ENCODE assay signal across 1 cellular context in the genomic region with DNA sequence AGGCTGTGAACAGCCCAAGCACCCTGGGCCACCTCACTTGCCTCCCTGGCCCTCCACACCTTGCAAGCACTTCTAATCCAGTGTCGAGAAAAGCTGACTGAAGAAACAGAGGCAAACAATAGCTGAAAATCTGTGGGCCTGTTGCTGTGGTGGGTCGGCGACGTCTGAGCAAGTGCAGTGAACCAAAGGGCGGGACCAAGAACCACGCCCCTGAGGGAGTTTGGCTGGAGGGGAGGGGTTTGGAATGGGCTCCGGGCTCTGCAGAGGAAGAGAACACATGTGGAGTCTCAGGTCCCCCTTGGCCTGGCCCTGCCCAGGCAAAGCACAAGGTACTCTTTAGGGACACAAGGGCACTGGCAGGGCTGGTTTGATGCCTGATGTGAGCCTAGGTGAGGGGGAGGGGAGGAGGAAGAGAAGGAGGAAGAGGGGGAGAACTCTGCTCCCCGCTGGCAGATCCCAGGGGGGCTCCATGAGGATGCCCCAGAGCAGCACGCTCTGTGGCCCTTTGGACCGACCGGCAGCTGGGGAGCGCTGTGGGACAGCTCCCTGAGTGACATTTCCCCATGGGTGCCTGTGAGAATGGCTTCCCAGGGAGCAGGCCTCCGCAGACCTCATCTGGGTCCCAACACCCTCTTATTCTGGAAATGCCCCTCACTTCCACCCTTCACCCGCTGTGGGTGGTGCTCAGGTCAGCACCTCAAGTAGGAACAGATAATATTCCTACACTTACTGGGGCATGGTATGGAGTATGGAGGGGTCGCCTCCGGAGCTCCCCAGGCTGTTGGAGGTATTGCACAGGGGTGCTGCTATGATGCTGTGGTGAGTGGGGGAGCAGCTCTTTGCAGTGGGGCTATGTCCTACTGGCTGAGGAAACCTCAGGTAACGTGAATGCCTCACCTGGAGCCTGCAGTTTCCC.
TF ChIP-seq lines count a peak whose summit lies in the region.

No MANE protein-coding gene starts in this region.

TF ChIP-seq in K562, 482 proteins besides CTCF, POLR2A, EP300 and RAD21:
- no peak for TF ChIP-seq ELF4 (CRISPR knock-in tag; IDR thresholded peaks at IDR 0.05)
- no peak for TF ChIP-seq HCFC1 (IDR thresholded peaks at IDR 0.05; ENCODE audit: low read depth, low read length)
- no peak for TF ChIP-seq PTBP1 (IDR thresholded peaks at IDR 0.05; ENCODE audit: low read depth, low read length)
- TF ChIP-seq ZNF24 (IDR thresholded peaks at IDR 0.05): no peak
- TF ChIP-seq, protein P1, sequence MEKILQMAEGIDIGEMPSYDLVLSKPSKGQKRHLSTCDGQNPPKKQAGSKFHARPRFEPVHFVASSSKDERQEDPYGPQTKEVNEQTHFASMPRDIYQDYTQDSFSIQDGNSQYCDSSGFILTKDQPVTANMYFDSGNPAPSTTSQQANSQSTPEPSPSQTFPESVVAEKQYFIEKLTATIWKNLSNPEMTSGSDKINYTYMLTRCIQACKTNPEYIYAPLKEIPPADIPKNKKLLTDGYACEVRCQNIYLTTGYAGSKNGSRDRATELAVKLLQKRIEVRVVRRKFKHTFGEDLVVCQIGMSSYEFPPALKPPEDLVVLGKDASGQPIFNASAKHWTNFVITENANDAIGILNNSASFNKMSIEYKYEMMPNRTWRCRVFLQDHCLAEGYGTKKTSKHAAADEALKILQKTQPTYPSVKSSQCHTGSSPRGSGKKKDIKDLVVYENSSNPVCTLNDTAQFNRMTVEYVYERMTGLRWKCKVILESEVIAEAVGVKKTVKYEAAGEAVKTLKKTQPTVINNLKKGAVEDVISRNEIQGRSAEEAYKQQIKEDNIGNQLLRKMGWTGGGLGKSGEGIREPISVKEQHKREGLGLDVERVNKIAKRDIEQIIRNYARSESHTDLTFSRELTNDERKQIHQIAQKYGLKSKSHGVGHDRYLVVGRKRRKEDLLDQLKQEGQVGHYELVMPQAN (IDR thresholded peaks at IDR 0.05; ENCODE audit: borderline replicate concordance): no peak
- TF ChIP-seq CTBP1 (IDR thresholded peaks at IDR 0.05; ENCODE audit: borderline replicate concordance): no peak
- TF ChIP-seq ZNF780A (CRISPR knock-in tag; IDR thresholded peaks at IDR 0.05): no peak
- TF ChIP-seq SMAD3 (CRISPR knock-in tag; conservative IDR thresholded peaks at IDR 0.05): no peak
TF ChIP-seq in K562: peak in this region for 0.
